Comparison of ENCODE assay signal across 1 cellular context in genomic region chr5:131285637-131286399, GRCh38.
TF ChIP-seq lines count a peak whose summit lies in the region.

No MANE protein-coding gene starts in this region.

TF ChIP-seq in GM23338, 12 proteins besides CTCF, POLR2A, EP300 and RAD21 (continued from another document):
- TF ChIP-seq REST (IDR thresholded peaks at IDR 0.05; ENCODE audit: unreplicated experiment) = no peak
- TF ChIP-seq ETS1 (IDR thresholded peaks at IDR 0.05) = no peak
- no peak for TF ChIP-seq JUNB (IDR thresholded peaks at IDR 0.05; ENCODE audit: unreplicated experiment)
- TF ChIP-seq POLR2AphosphoS5 (IDR thresholded peaks at IDR 0.05; ENCODE audit: low read depth) = no peak
- TF ChIP-seq EZH2 (IDR thresholded peaks at IDR 0.05; ENCODE audit: low read depth, unreplicated experiment) = no peak
